In genomic region chr1:234602334-234603220, GRCh38 we compare ENCODE assay signal across 9 cellular contexts. TPM values are rescaled to one million over a fixed set of nuclear protein-coding genes. Genes with fewer than 3 reads are reported as not detected.
DNase-seq lines count a peak whose midpoint lies in the region; ATAC-seq and TF ChIP-seq lines count a peak whose summit lies in the region.
"Had no signal": no experiment of that assay in that cellular context is flagged by ENCODE, and none has a peak within 500 bp of the region (broad histone marks: within the 10 kb centered on the region; RNA-seq: fewer than 3 reads in every experiment).

No MANE protein-coding gene starts in this region.

- DNase-seq in activated CD4-positive, alpha-beta T cell treated with anti-CD3 and anti-CD28 coated beads for 36 hours: peak; percentile 55
- no peak for DNase-seq in activated CD4-positive, alpha-beta T cell treated with anti-CD3 and anti-CD28 coated beads, Interleukin-2, amount 50 U/mL, for 4 hours
- DNase-seq in NCI-H1092 (lab: John Stamatoyannopoulos, UW): peak; percentile 41
- peak; percentile 84 for DNase-seq in SKM-1 treated with dmso at 0.1 percent for 144 hours (lab: John Stamatoyannopoulos, UW; ENCODE audit: unreplicated experiment)
- no peak for DNase-seq in dorsolateral prefrontal cortex
- DNase-seq in ureter (ENCODE audit: low spot score): peak; percentile 63

- H3K27ac ChIP-seq in dorsolateral prefrontal cortex: peak overlapping the region; percentile 88 to 100 (median 99)
- peak overlapping the region; percentile 98 to 99 for H3K27ac ChIP-seq in mucosa of rectum (ENCODE audit: low read depth in 2 of 2, low read length in 2 of 2)
- H3K27ac ChIP-seq: C4-2B had no signal

- peak overlapping the region; percentile 97 for H3K4me3 Mint-ChIP-seq in activated CD4-positive, alpha-beta T cell treated with anti-CD3 and anti-CD28 coated beads for 36 hours

- peaks cover 55 to 65% of the 10 kb centered on the region in 2 donors for H3K4me1 ChIP-seq in mucosa of rectum (ENCODE audit: control insufficient read depth in 2 of 2, insufficient read depth in 2 of 2, low read length in 2 of 2)

- H3K4me3 ChIP-seq in dorsolateral prefrontal cortex (peak overlapping the region in 57 of 59 donors; percentile 11 to 94 (median 82)), mucosa of rectum (ENCODE audit: low read length in 2 of 2) (peak overlapping the region; percentile 14 to 81)

- peak in 1 of 56 donors; percentile 8 for TF ChIP-seq CTCF in dorsolateral prefrontal cortex (IDR thresholded peaks at IDR 0.05 in 54 of 56, conservative IDR thresholded peaks at IDR 0.05 in 2 of 56; ENCODE audit: low read depth in 1 of 56, partially characterized antibody in 56 of 56)

- H3K9me3 Mint-ChIP-seq in activated CD4-positive, alpha-beta T cell treated with anti-CD3 and anti-CD28 coated beads for 36 hours (ENCODE audit: low read depth): no peaks in the 10 kb centered on the region

- H3K36me3 Mint-ChIP-seq in activated CD4-positive, alpha-beta T cell treated with anti-CD3 and anti-CD28 coated beads for 36 hours (ENCODE audit: low read depth): peaks cover 45% of the 10 kb centered on the region

- H3K27me3 Mint-ChIP-seq in activated CD4-positive, alpha-beta T cell treated with anti-CD3 and anti-CD28 coated beads for 36 hours: no peaks in the 10 kb centered on the region

- peak overlapping the region; percentile 57 to 100 for H3K9ac ChIP-seq in mucosa of rectum (ENCODE audit: low read depth in 1 of 2, low read length in 2 of 2)

- intact Hi-C loops in activated CD4-positive, alpha-beta T cell treated with anti-CD3 and anti-CD28 coated beads for 36 hours (cut with DNase I, micrococcal nuclease): loop anchor here in 1 of 2 experiments (2.0 kb wide), 1 partner anchor 102 kb away; no protein-coding TSS in a partner anchor
- intact Hi-C loops in dorsolateral prefrontal cortex (cut with DNase I): no loop called here

- peak overlapping the region; percentile 83 for H3K27ac Mint-ChIP-seq in activated CD4-positive, alpha-beta T cell treated with anti-CD3 and anti-CD28 coated beads for 36 hours

- peaks cover 51% of the 10 kb centered on the region for H3K4me1 Mint-ChIP-seq in activated CD4-positive, alpha-beta T cell treated with anti-CD3 and anti-CD28 coated beads for 36 hours

- CTCF ChIA-PET in activated CD4-positive, alpha-beta T cell treated with anti-CD3 and anti-CD28 coated beads for 36 hours (lab: Charles Lee): interaction anchor here (1.2 to 2.5 kb wide), 4 partner anchors 9 to 130 kb away, joined by 3 to 17 read pairs (median 8); no protein-coding TSS in a partner anchor

- H3K27me3 ChIP-seq in dorsolateral prefrontal cortex (no peaks in the 10 kb centered on the region), mucosa of rectum (ENCODE audit: control insufficient read depth in 2 of 2, insufficient read depth in 2 of 2, low read length in 2 of 2) (no peaks in the 10 kb centered on the region)

- H3K36me3 ChIP-seq in mucosa of rectum (ENCODE audit: control insufficient read depth in 2 of 2, insufficient read depth in 2 of 2, low read length in 2 of 2): peaks cover 22 to 37% of the 10 kb centered on the region in 2 donors

- no peaks in the 10 kb centered on the region for H3K9me3 ChIP-seq in mucosa of rectum (ENCODE audit: control insufficient read depth in 2 of 2, low read length in 2 of 2)

- POLR2A ChIA-PET in activated CD4-positive, alpha-beta T cell treated with anti-CD3 and anti-CD28 coated beads for 36 hours (lab: Charles Lee): interaction anchor here (0.8 kb wide), 1 partner anchor 378 kb away, joined by 7 read pairs; no protein-coding TSS in a partner anchor

- ATAC-seq in activated CD4-positive, alpha-beta T cell treated with anti-CD3 and anti-CD28 coated beads for 36 hours: peak; percentile 40
- ATAC-seq in GM21528 (IDR thresholded peaks at IDR 0.05; ENCODE audit: low FRiP score, unreplicated experiment): no peak

RNA-seq across cellular contexts. Expression of gene IRF2BP2, which starts 7.4 kb away (rescaled TPM):
- total RNA-seq in activated CD4-positive, alpha-beta T cell treated with anti-CD3 and anti-CD28 coated beads for 36 hours: 100 to 1,000 TPM; 132 to 200 TPM
- total RNA-seq in dorsolateral prefrontal cortex: 100 to 1,000 TPM in 54 of 120 experiments, 10 to 100 TPM in 66; 60.9 to 188 (median 96.3) TPM
- 118 TPM for total RNA-seq in ureter

Comparison
In these comparisons a context has a peak if more than half of its experiments do, and no peak if none do; other contexts are left out.
1. DNase-seq: peak in activated CD4-positive, alpha-beta T cell treated with anti-CD3 and anti-CD28 coated beads for 36 hours (single experiment), NCI-H1092 (single experiment), SKM-1 treated with dmso at 0.1 percent for 144 hours (single experiment) and ureter (single experiment); none in activated CD4-positive, alpha-beta T cell treated with anti-CD3 and anti-CD28 coated beads, Interleukin-2, amount 50 U/mL, for 4 hours (0 of 2) and dorsolateral prefrontal cortex (0 of 10).